ENCODE assay signal across 16 cellular contexts in genomic region chr19:49609499-49610092, GRCh38. TPM values are rescaled to one million over a fixed set of nuclear protein-coding genes. Genes with fewer than 3 reads are reported as not detected.
DNase-seq lines count a peak whose midpoint lies in the region; ATAC-seq, FAIRE-seq and TF ChIP-seq lines count a peak whose summit lies in the region.
"Had no signal": no experiment of that assay in that cellular context is flagged by ENCODE, and none has a peak within 500 bp of the region (broad histone marks: within the 10 kb centered on the region; RNA-seq: fewer than 3 reads in every experiment).

No MANE protein-coding gene starts in this region.

- FAIRE-seq in K562 (lab: Jason Lieb, UNC), result no peak
- FAIRE-seq: GM19239, H54 had no signal

- H3K23me2 ChIP-seq in H9 (ENCODE audit: insufficient read length, low read depth, low read length, poor library complexity, severe bottlenecking), result peaks cover 2% of the 10 kb centered on the region

- ATAC-seq in activated CD8-positive, alpha-beta T cell treated with anti-CD3 and anti-CD28 coated beads, Interleukin-2, amount 10 ng/mL, durations not matched to agents 7 days and 5 days, result no peak
- no peak for ATAC-seq in activated CD8-positive, alpha-beta T cell treated with anti-CD3 and anti-CD28 coated beads for 36 hours
- ATAC-seq in K562 (no peak), GM21515 (IDR thresholded peaks at IDR 0.05; ENCODE audit: unreplicated experiment) (no peak)

- no peak overlapping the region for H2BK15ac ChIP-seq in H9 (ENCODE audit: low read depth, low read length)

- intact Hi-C loops in activated CD8-positive, alpha-beta T cell treated with anti-CD3 and anti-CD28 coated beads for 36 hours (cut with micrococcal nuclease), result no loop called here
- intact Hi-C loops in K562 (cut with micrococcal nuclease), result no loop called here

- no peak overlapping the region for H2BK5ac ChIP-seq in H9 (ENCODE audit: insufficient read length, low read length)

- H3K4me1 Mint-ChIP-seq in activated CD8-positive, alpha-beta T cell treated with anti-CD3 and anti-CD28 coated beads, Interleukin-2, amount 10 ng/mL, durations not matched to agents 7 days and 5 days (ENCODE audit: low read depth), result peaks cover 15% of the 10 kb centered on the region
- peaks cover 19% of the 10 kb centered on the region for H3K4me1 Mint-ChIP-seq in activated CD8-positive, alpha-beta T cell treated with anti-CD3 and anti-CD28 coated beads for 36 hours (ENCODE audit: low read depth)
- peaks cover 0 to 2% of the 10 kb centered on the region in 2 experiments; a peak in 1 of 4 replicates for H3K4me1 Mint-ChIP-seq in H9
- H3K4me1 Mint-ChIP-seq in progenitor cell of endocrine pancreas (ENCODE audit: low read depth), result no peaks in the 10 kb centered on the region

- H3K9me3 Mint-ChIP-seq in activated CD8-positive, alpha-beta T cell treated with anti-CD3 and anti-CD28 coated beads, Interleukin-2, amount 10 ng/mL, durations not matched to agents 7 days and 5 days (ENCODE audit: insufficient read depth), result no peaks in the 10 kb centered on the region
- no peaks in the 10 kb centered on the region for H3K9me3 Mint-ChIP-seq in activated CD8-positive, alpha-beta T cell treated with anti-CD3 and anti-CD28 coated beads for 36 hours
- H3K9me3 Mint-ChIP-seq in H9 (no peaks in the 10 kb centered on the region), progenitor cell of endocrine pancreas (ENCODE audit: low read depth) (no peaks in the 10 kb centered on the region)
- H3K9me3 Mint-ChIP-seq: CD4-positive, CD25-positive, alpha-beta regulatory T cell had no signal

- POLR2A ChIA-PET in activated CD8-positive, alpha-beta T cell treated with anti-CD3 and anti-CD28 coated beads, Interleukin-2, amount 10 ng/mL, durations not matched to agents 7 days and 5 days (lab: Charles Lee), result no interaction called here
- POLR2A ChIA-PET in activated CD8-positive, alpha-beta T cell treated with anti-CD3 and anti-CD28 coated beads for 36 hours (lab: Charles Lee), result interaction anchor here (0.5 to 1.6 kb wide), 2 partner anchors 9 to 29 kb away, joined by 3 to 4 read pairs; partner anchors contain the start of gene NOSIP
- POLR2A ChIA-PET in K562 (lab: Yijun Ruan, JAX), result no interaction called here

- H3K56ac ChIP-seq in H9 (ENCODE audit: insufficient read length, low read depth, low read length), result no peak overlapping the region

- no peaks in the 10 kb centered on the region for H3K4me1 ChIP-seq in H9 (ENCODE audit: insufficient read depth, low read length)
- peaks cover 0 to 4% of the 10 kb centered on the region in 2 experiments; a peak in 2 of 5 replicates for H3K4me1 ChIP-seq in K562 (replicated peaks in 1 of 2; ENCODE audit: control insufficient read depth in 2 of 2, insufficient read depth in 2 of 2, low read length in 2 of 2)

- H4K8ac ChIP-seq in H9 (replicated peaks; ENCODE audit: insufficient read length, low read depth, low read length), result peak overlapping the region; percentile 88

- H3K4ac ChIP-seq in H9 (ENCODE audit: low read depth, low read length), result no peak overlapping the region

- H3K4me3 ChIP-seq in K562, result no peak overlapping the region
- H3K4me3 ChIP-seq: GM23248 had no signal

- no peak overlapping the region for H2AK5ac ChIP-seq in H9 (ENCODE audit: insufficient read length, low read length)

- no peak overlapping the region for H2BK120ac ChIP-seq in H9 (ENCODE audit: low read depth, low read length, poor library complexity, severe bottlenecking)

- H3K79me2 ChIP-seq in H9 (ENCODE audit: insufficient read depth, low read length), result peaks cover 13% of the 10 kb centered on the region; the same call in 1 of the 2 replicates
- peaks cover 3% of the 10 kb centered on the region; the same call in 2 of the 3 replicates for H3K79me2 ChIP-seq in K562 (ENCODE audit: control insufficient read depth, insufficient read depth, low read length)

- no peak overlapping the region for H3K9ac ChIP-seq in H9 (ENCODE audit: extremely low read depth, insufficient read length, low read length)
- H3K9ac ChIP-seq in K562 (ENCODE audit: insufficient read depth in 1 of 2, low read depth in 2 of 2, low read length in 2 of 2), result no peak overlapping the region; a peak in 1 of 4 replicates
- H3K9ac ChIP-seq: GM23248 had no signal

- no peak overlapping the region for H3K18ac ChIP-seq in H9 (ENCODE audit: insufficient read length, low read depth, low read length)

- H4K5ac ChIP-seq in H9 (ENCODE audit: insufficient read length, low read depth, low read length), result no peak overlapping the region

- no peak overlapping the region for H3T11ph ChIP-seq in H9 (ENCODE audit: low read length)

- H3K79me1 ChIP-seq in H9 (ENCODE audit: insufficient read depth, low read depth, low read length, poor library complexity, severe bottlenecking), result peaks cover 4% of the 10 kb centered on the region

- no peaks in the 10 kb centered on the region for H3K27me3 Mint-ChIP-seq in activated CD8-positive, alpha-beta T cell treated with anti-CD3 and anti-CD28 coated beads, Interleukin-2, amount 10 ng/mL, durations not matched to agents 7 days and 5 days (ENCODE audit: low read depth)
- H3K27me3 Mint-ChIP-seq in activated CD8-positive, alpha-beta T cell treated with anti-CD3 and anti-CD28 coated beads for 36 hours, result no peaks in the 10 kb centered on the region
- H3K27me3 Mint-ChIP-seq in H9 (ENCODE audit: low read depth) (no peaks in the 10 kb centered on the region; the same call in 1 of the 2 replicates), progenitor cell of endocrine pancreas (no peaks in the 10 kb centered on the region)

- CTCF ChIA-PET in activated CD8-positive, alpha-beta T cell treated with anti-CD3 and anti-CD28 coated beads, Interleukin-2, amount 10 ng/mL, durations not matched to agents 7 days and 5 days (lab: Charles Lee), result no interaction called here
- CTCF ChIA-PET in activated CD8-positive, alpha-beta T cell treated with anti-CD3 and anti-CD28 coated beads for 36 hours (lab: Charles Lee), result no interaction called here
- CTCF ChIA-PET in K562 (lab: Yijun Ruan, JAX; ENCODE audit: low intra/inter-chr PET ratio), result interaction anchor here (0.7 kb wide), 1 partner anchor 149 kb away, joined by 6 read pairs; no protein-coding TSS in a partner anchor

- in situ Hi-C loops in K562 (cut with MboI), result no loop called here

- H3K14ac ChIP-seq in H9 (ENCODE audit: insufficient read depth, low read length), result no peak overlapping the region

- H3K27ac Mint-ChIP-seq in activated CD8-positive, alpha-beta T cell treated with anti-CD3 and anti-CD28 coated beads, Interleukin-2, amount 10 ng/mL, durations not matched to agents 7 days and 5 days, result peak overlapping the region; percentile 25
- H3K27ac Mint-ChIP-seq in activated CD8-positive, alpha-beta T cell treated with anti-CD3 and anti-CD28 coated beads for 36 hours, result no peak overlapping the region
- peak overlapping the region in 1 of 3 experiments; percentile 40; a peak in 1 of 7 replicates for H3K27ac Mint-ChIP-seq in H9
- peak overlapping the region; percentile 56 for H3K27ac Mint-ChIP-seq in progenitor cell of endocrine pancreas
- H3K27ac Mint-ChIP-seq: CD4-positive, CD25-positive, alpha-beta regulatory T cell had no signal

- no peaks in the 10 kb centered on the region for H3K9me1 ChIP-seq in K562 (ENCODE audit: control insufficient read depth, insufficient read depth, low read length)

- H2BK20ac ChIP-seq in H9 (ENCODE audit: low read depth, low read length, poor library complexity, severe bottlenecking), result no peak overlapping the region

- H2BK12ac ChIP-seq in H9 (ENCODE audit: insufficient read length, low read depth, low read length), result no peak overlapping the region

- H4K91ac ChIP-seq in H9 (ENCODE audit: insufficient read length, low read depth, low read length), result no peak overlapping the region

- H3K36me3 ChIP-seq in K562 (ENCODE audit: control insufficient read depth, insufficient read depth, low read length), result peaks cover 63% of the 10 kb centered on the region; the same call in 2 of the 3 replicates

- no peak for DNase-seq in activated CD8-positive, alpha-beta T cell treated with anti-CD3 and anti-CD28 coated beads, Interleukin-2, amount 10 ng/mL, durations not matched to agents 7 days and 5 days
- DNase-seq in activated CD8-positive, alpha-beta T cell treated with anti-CD3 and anti-CD28 coated beads for 36 hours, result no peak
- no peak for DNase-seq in H9
- peak in 2 of 4 experiments; percentile 6 to 9 for DNase-seq in K562 (ENCODE audit: extremely low read depth in 1 of 4, low spot score in 3 of 4)
- DNase-seq in progenitor cell of endocrine pancreas (ENCODE audit: low spot score, unreplicated experiment), result no peak
- no peak for DNase-seq in NCI-H2227 treated with DMSO at 0.1 percent for 48 hours (lab: John Stamatoyannopoulos, UW)
- no peak for DNase-seq in stimulated activated CD4-positive, alpha-beta T cell treated with anti-CD3 and anti-CD28 coated beads, Interleukin-4, amount 100 ng/mL, for 4 hours
- DNase-seq: Calu3; CD4-positive, CD25-positive, alpha-beta regulatory T cell; DND-41; GDM1; GM23248 had no signal

- no peak overlapping the region for H2AFZ ChIP-seq in H9 (ENCODE audit: low read length)
- H2AFZ ChIP-seq in K562 (ENCODE audit: low read depth, low read length), result no peak overlapping the region
- H2AFZ ChIP-seq: GM23248 had no signal

- H3K36me3 Mint-ChIP-seq in activated CD8-positive, alpha-beta T cell treated with anti-CD3 and anti-CD28 coated beads, Interleukin-2, amount 10 ng/mL, durations not matched to agents 7 days and 5 days (ENCODE audit: low read depth), result peaks cover 30% of the 10 kb centered on the region
- H3K36me3 Mint-ChIP-seq in activated CD8-positive, alpha-beta T cell treated with anti-CD3 and anti-CD28 coated beads for 36 hours (ENCODE audit: low read depth), result peaks cover 10% of the 10 kb centered on the region
- H3K36me3 Mint-ChIP-seq in H9 (ENCODE audit: insufficient read depth in 1 of 3, low read depth in 3 of 3) (peaks cover 24 to 72% (median 66%) of the 10 kb centered on the region in 3 experiments; a peak in 6 of 7 replicates), progenitor cell of endocrine pancreas (ENCODE audit: insufficient read depth) (peaks cover 12% of the 10 kb centered on the region)

- no peak for TF ChIP-seq CTCF in activated CD8-positive, alpha-beta T cell treated with anti-CD3 and anti-CD28 coated beads for 36 hours (IDR thresholded peaks at IDR 0.05)
- TF ChIP-seq CTCF in H9 (conservative IDR thresholded peaks at IDR 0.05), result no peak
- no peak for TF ChIP-seq CTCF in K562 (IDR thresholded peaks at IDR 0.05 in 2 of 3, conservative IDR thresholded peaks at IDR 0.05 in 1 of 3; ENCODE audit: insufficient read depth in 2 of 3, low read depth in 1 of 3, low read length in 3 of 3)
- no peak for TF ChIP-seq CTCF in progenitor cell of endocrine pancreas (IDR thresholded peaks at IDR 0.05; ENCODE audit: unreplicated experiment)

- H3K4me2 ChIP-seq in H9 (ENCODE audit: insufficient read depth, insufficient read length, low read length) (no peak overlapping the region), K562 (ENCODE audit: insufficient read depth, low read length) (no peak overlapping the region)

- no peak for TF ChIP-seq RAD21 in K562 (CRISPR knock-in tag; conservative IDR thresholded peaks at IDR 0.05 in 1 of 2, IDR thresholded peaks at IDR 0.05 in 1 of 2)

- H3K27me3 ChIP-seq in H9 (ENCODE audit: insufficient read depth, low read length) (no peaks in the 10 kb centered on the region), K562 (ENCODE audit: control insufficient read depth in 2 of 2, insufficient read depth in 2 of 2, low read length in 2 of 2) (no peaks in the 10 kb centered on the region)

- no CpG with 5 or more reads among the region's 12 CpGs for WGBS in H9 (ENCODE audit: extremely low coverage, insufficient read length, low lambda C conversion rate)
- 86% methylated on average over 5 of the region's 12 CpGs for WGBS in K562 (ENCODE audit: insufficient coverage, low coverage, missing lambda C conversion rate)

- no peak overlapping the region for H3K4me3 Mint-ChIP-seq in activated CD8-positive, alpha-beta T cell treated with anti-CD3 and anti-CD28 coated beads, Interleukin-2, amount 10 ng/mL, durations not matched to agents 7 days and 5 days
- no peak overlapping the region for H3K4me3 Mint-ChIP-seq in activated CD8-positive, alpha-beta T cell treated with anti-CD3 and anti-CD28 coated beads for 36 hours
- H3K4me3 Mint-ChIP-seq in H9 (no peak overlapping the region), progenitor cell of endocrine pancreas (ENCODE audit: low read depth) (no peak overlapping the region)
- H3K4me3 Mint-ChIP-seq: CD4-positive, CD25-positive, alpha-beta regulatory T cell had no signal

- TSS peak; percentile 27 for BruUV-seq in K562 (replicated peaks; lab: Mats Ljungman, UMichigan)

- no peak overlapping the region for H3K23ac ChIP-seq in H9 (ENCODE audit: insufficient read length, low read depth, low read length)

- no peaks in the 10 kb centered on the region for H4K20me1 ChIP-seq in H9 (ENCODE audit: control insufficient read depth, insufficient read depth, insufficient read length)
- no peaks in the 10 kb centered on the region; the same call in 1 of the 2 replicates for H4K20me1 ChIP-seq in K562 (replicated peaks; ENCODE audit: control insufficient read depth, insufficient read depth, low read length)

- no peak overlapping the region for H3K27ac ChIP-seq in H9 (ENCODE audit: insufficient read length, low read depth, low read length)
- H3K27ac ChIP-seq in K562 (ENCODE audit: extremely low read depth, low read depth, low read length), result no peak overlapping the region
- H3K27ac ChIP-seq: 22Rv1, GM23248 had no signal

- H3K9me3 ChIP-seq in H9 (ENCODE audit: control insufficient read depth, low read depth, low read length), result no peaks in the 10 kb centered on the region
- H3K9me3 ChIP-seq in K562 (replicated peaks; ENCODE audit: control insufficient read depth, insufficient read depth, low read depth, low read length), result no peaks in the 10 kb centered on the region

- no peak for TF ChIP-seq EP300 in K562 (IDR thresholded peaks at IDR 0.05; ENCODE audit: low read length)

- no peak for TF ChIP-seq POLR2A in K562 (conservative IDR thresholded peaks at IDR 0.05)

RNA-seq across cellular contexts. Expression of gene PRR12, which starts 18.6 kb away (rescaled TPM):
- 10 to 100 TPM; 39.4 to 39.9 TPM for total RNA-seq in activated CD8-positive, alpha-beta T cell treated with anti-CD3 and anti-CD28 coated beads, Interleukin-2, amount 10 ng/mL, durations not matched to agents 7 days and 5 days
- 10 to 100 TPM; 16.0 to 17.8 TPM for total RNA-seq in activated CD8-positive, alpha-beta T cell treated with anti-CD3 and anti-CD28 coated beads for 36 hours
- 64.2 and 65.9 TPM in 2 replicates for total RNA-seq in H9 (2021)
- total RNA-seq in K562 (2011; cell fraction: chromatin; rRNA removed; ENCODE audit: low replicate concordance), result 7.0 and 14.7 TPM in 2 replicates
- total RNA-seq in K562 (2011; cell fraction: nucleolus; rRNA removed), result 4.5 and 4.9 TPM in 2 replicates
- total RNA-seq in K562 (2011; cell fraction: nucleoplasm; rRNA removed), result 5.6 and 6.6 TPM in 2 replicates
- total RNA-seq in K562 (2014; rRNA removed), result 1.5 and 2.8 TPM in 2 replicates
- 0.29 and 0.33 TPM in 2 replicates for total RNA-seq in K562 (2014; rRNA removed; fragmentation: Illumina TruSeq; extraction: Trizol)
- 0.98 and 1.7 TPM in 2 replicates for total RNA-seq in K562 (2015; rRNA removed; fragmentation: Illumina TruSeq; extraction: Trizol)
- 18.8 and 21.1 TPM in 2 replicates for total RNA-seq in K562 (2021)
- polyA plus RNA-seq in K562 (2011; rRNA removed), result 0.24 and 0.57 TPM in 2 replicates
- polyA plus RNA-seq in K562 (2011; cell fraction: cytosol; rRNA removed), result 0.13 and 0.40 TPM in 2 replicates
- polyA plus RNA-seq in K562 (2011; cell fraction: nucleus; rRNA removed), result 1.9 and 3.1 TPM in 2 replicates
- 8.8 and 10.2 TPM in 2 replicates for polyA plus RNA-seq in K562 (2012)
- polyA plus RNA-seq in K562 (2014; fragmentation: Illumina TruSeq; extraction: Trizol), result 3.0 and 6.1 TPM in 2 replicates
- under 1 TPM; 0.01 TPM for polyA plus RNA-seq in K562 (2014; fragmentation: Nextera tagmentation; extraction: Ambion mirVana)
- polyA plus RNA-seq in K562 (2014; rRNA removed), result 4.7 and 7.0 TPM in 2 replicates
- polyA minus RNA-seq in K562 (2011; rRNA and poly(A)+ RNA removed), result 0.21 and 0.25 TPM in 2 replicates
- polyA minus RNA-seq in K562 (2011; cell fraction: cytosol; rRNA and poly(A)+ RNA removed), result 3.7 and 5.3 TPM in 2 replicates
- 0.81 and 3.3 TPM in 2 replicates for polyA minus RNA-seq in K562 (2011; cell fraction: nucleus; rRNA and poly(A)+ RNA removed)
- 61.2 and 64.5 TPM in 2 replicates for total RNA-seq in progenitor cell of endocrine pancreas

RNA-seq across cellular contexts. Expression of gene PRRG2, which starts 28.5 kb away (rescaled TPM):
- total RNA-seq in activated CD8-positive, alpha-beta T cell treated with anti-CD3 and anti-CD28 coated beads, Interleukin-2, amount 10 ng/mL, durations not matched to agents 7 days and 5 days, result 1 to 10 TPM; 1.5 to 1.9 TPM
- 1 to 10 TPM; 1.5 TPM for total RNA-seq in activated CD8-positive, alpha-beta T cell treated with anti-CD3 and anti-CD28 coated beads for 36 hours
- total RNA-seq in H9 (2021), result 3.3 and 3.5 TPM in 2 replicates
- total RNA-seq in K562 (2011; cell fraction: chromatin; rRNA removed; ENCODE audit: low replicate concordance), result 2.2 TPM in 1 of 2 replicates, not detected in the other
- 3.0 and 4.7 TPM in 2 replicates for total RNA-seq in K562 (2011; cell fraction: nucleolus; rRNA removed)
- 2.6 and 2.9 TPM in 2 replicates for total RNA-seq in K562 (2011; cell fraction: nucleoplasm; rRNA removed)
- total RNA-seq in K562 (2014; rRNA removed), result 0.73 and 2.3 TPM in 2 replicates
- total RNA-seq in K562 (2014; rRNA removed; fragmentation: Illumina TruSeq; extraction: Trizol), result 0.33 TPM in 1 of 2 replicates, not detected in the other
- 0.65 and 0.94 TPM in 2 replicates for total RNA-seq in K562 (2015; rRNA removed; fragmentation: Illumina TruSeq; extraction: Trizol)
- total RNA-seq in K562 (2021), result 1.1 TPM in 2 replicates
- 0.13 and 0.20 TPM in 2 replicates for polyA plus RNA-seq in K562 (2011; rRNA removed)
- polyA plus RNA-seq in K562 (2011; cell fraction: cytosol; rRNA removed), result 0.29 and 1.2 TPM in 2 replicates
- polyA plus RNA-seq in K562 (2011; cell fraction: nucleus; rRNA removed), result 0.44 and 0.55 TPM in 2 replicates
- polyA plus RNA-seq in K562 (2012), result 0.35 and 0.48 TPM in 2 replicates
- 0.12 and 0.36 TPM in 2 replicates for polyA plus RNA-seq in K562 (2014; fragmentation: Illumina TruSeq; extraction: Trizol)
- polyA plus RNA-seq in K562 (2014; fragmentation: Nextera tagmentation; extraction: Ambion mirVana), result under 1 TPM; 0.06 to 0.11 TPM
- 1.1 and 1.4 TPM in 2 replicates for polyA plus RNA-seq in K562 (2014; rRNA removed)
- 0.33 and 0.46 TPM in 2 replicates for polyA minus RNA-seq in K562 (2011; rRNA and poly(A)+ RNA removed)
- polyA minus RNA-seq in K562 (2011; cell fraction: cytosol; rRNA and poly(A)+ RNA removed), result 1.4 and 1.5 TPM in 2 replicates
- 2.2 and 2.6 TPM in 2 replicates for polyA minus RNA-seq in K562 (2011; cell fraction: nucleus; rRNA and poly(A)+ RNA removed)
- total RNA-seq in progenitor cell of endocrine pancreas, result 6.8 and 8.3 TPM in 2 replicates
- total RNA-seq: GM23248 had no signal
- polyA plus RNA-seq: CD4-positive, CD25-positive, alpha-beta regulatory T cell had no signal

RNA-seq across cellular contexts. Expression of gene NOSIP, which starts 29.2 kb away (rescaled TPM):
- total RNA-seq in activated CD8-positive, alpha-beta T cell treated with anti-CD3 and anti-CD28 coated beads, Interleukin-2, amount 10 ng/mL, durations not matched to agents 7 days and 5 days, result 100 to 1,000 TPM; 147 to 159 TPM
- 10 to 100 TPM; 75.6 to 79.4 TPM for total RNA-seq in activated CD8-positive, alpha-beta T cell treated with anti-CD3 and anti-CD28 coated beads for 36 hours
- total RNA-seq in H9 (2021), result 75.1 and 78.4 TPM in 2 replicates
- total RNA-seq in K562 (2011; cell fraction: chromatin; rRNA removed; ENCODE audit: low replicate concordance), result 37.6 and 115 TPM in 2 replicates
- 84.5 and 91.1 TPM in 2 replicates for total RNA-seq in K562 (2011; cell fraction: nucleolus; rRNA removed)
- total RNA-seq in K562 (2011; cell fraction: nucleoplasm; rRNA removed), result 70.0 and 84.8 TPM in 2 replicates
- total RNA-seq in K562 (2014; rRNA removed), result 153 and 184 TPM in 2 replicates
- total RNA-seq in K562 (2014; rRNA removed; fragmentation: Illumina TruSeq; extraction: Trizol), result 29.5 and 44.9 TPM in 2 replicates
- 109 and 112 TPM in 2 replicates for total RNA-seq in K562 (2015; rRNA removed; fragmentation: Illumina TruSeq; extraction: Trizol)
- 118 and 130 TPM in 2 replicates for total RNA-seq in K562 (2021)
- polyA plus RNA-seq in K562 (2011; rRNA removed), result 79.9 and 94.3 TPM in 2 replicates
- polyA plus RNA-seq in K562 (2011; cell fraction: cytosol; rRNA removed), result 138 and 295 TPM in 2 replicates
- 106 and 158 TPM in 2 replicates for polyA plus RNA-seq in K562 (2011; cell fraction: nucleus; rRNA removed)
- 116 and 136 TPM in 2 replicates for polyA plus RNA-seq in K562 (2012)
- polyA plus RNA-seq in K562 (2014; fragmentation: Illumina TruSeq; extraction: Trizol), result 56.7 and 111 TPM in 2 replicates
- polyA plus RNA-seq in K562 (2014; fragmentation: Nextera tagmentation; extraction: Ambion mirVana), result 10 to 100 TPM; 14.4 to 42.1 TPM
- 147 and 151 TPM in 2 replicates for polyA plus RNA-seq in K562 (2014; rRNA removed)
- polyA minus RNA-seq in K562 (2011; rRNA and poly(A)+ RNA removed), result 47.8 and 60.4 TPM in 2 replicates
- 60.8 and 65.8 TPM in 2 replicates for polyA minus RNA-seq in K562 (2011; cell fraction: cytosol; rRNA and poly(A)+ RNA removed)
- polyA minus RNA-seq in K562 (2011; cell fraction: nucleus; rRNA and poly(A)+ RNA removed), result 29.6 and 41.9 TPM in 2 replicates
- 75.0 and 82.1 TPM in 2 replicates for total RNA-seq in progenitor cell of endocrine pancreas

RNA-seq across cellular contexts. Expression of gene RRAS, which starts 30.3 kb away (rescaled TPM):
- 1 to 10 TPM; 8.1 to 8.4 TPM for total RNA-seq in activated CD8-positive, alpha-beta T cell treated with anti-CD3 and anti-CD28 coated beads, Interleukin-2, amount 10 ng/mL, durations not matched to agents 7 days and 5 days
- total RNA-seq in activated CD8-positive, alpha-beta T cell treated with anti-CD3 and anti-CD28 coated beads for 36 hours, result 1 to 10 TPM; 6.3 to 7.1 TPM
- total RNA-seq in H9 (2021), result 8.3 and 9.9 TPM in 2 replicates
- total RNA-seq in K562 (2011; cell fraction: chromatin; rRNA removed; ENCODE audit: low replicate concordance), result 2.5 and 10.0 TPM in 2 replicates
- total RNA-seq in K562 (2011; cell fraction: nucleolus; rRNA removed), result 9.5 and 11.2 TPM in 2 replicates
- 8.0 and 8.3 TPM in 2 replicates for total RNA-seq in K562 (2011; cell fraction: nucleoplasm; rRNA removed)
- total RNA-seq in K562 (2014; rRNA removed), result 8.2 and 10.4 TPM in 2 replicates
- 1.5 and 1.7 TPM in 2 replicates for total RNA-seq in K562 (2014; rRNA removed; fragmentation: Illumina TruSeq; extraction: Trizol)
- total RNA-seq in K562 (2015; rRNA removed; fragmentation: Illumina TruSeq; extraction: Trizol), result 3.1 and 3.7 TPM in 2 replicates
- total RNA-seq in K562 (2021), result 8.3 and 9.3 TPM in 2 replicates
- polyA plus RNA-seq in K562 (2011; rRNA removed), result 15.4 and 16.4 TPM in 2 replicates
- 26.0 and 54.3 TPM in 2 replicates for polyA plus RNA-seq in K562 (2011; cell fraction: cytosol; rRNA removed)
- 19.7 and 39.0 TPM in 2 replicates for polyA plus RNA-seq in K562 (2011; cell fraction: nucleus; rRNA removed)
- polyA plus RNA-seq in K562 (2012), result 14.8 and 16.2 TPM in 2 replicates
- 8.5 and 13.9 TPM in 2 replicates for polyA plus RNA-seq in K562 (2014; fragmentation: Illumina TruSeq; extraction: Trizol)
- polyA plus RNA-seq in K562 (2014; fragmentation: Nextera tagmentation; extraction: Ambion mirVana), result 1 to 10 TPM in 1 of 2 experiments, under 1 TPM in 1; 0.70 to 1.3 TPM
- 17.3 and 18.3 TPM in 2 replicates for polyA plus RNA-seq in K562 (2014; rRNA removed)
- polyA minus RNA-seq in K562 (2011; rRNA and poly(A)+ RNA removed), result 1.2 and 2.7 TPM in 2 replicates
- polyA minus RNA-seq in K562 (2011; cell fraction: cytosol; rRNA and poly(A)+ RNA removed), result 5.5 and 8.4 TPM in 2 replicates
- 2.0 TPM in 2 replicates for polyA minus RNA-seq in K562 (2011; cell fraction: nucleus; rRNA and poly(A)+ RNA removed)
- 2.6 and 3.9 TPM in 2 replicates for total RNA-seq in progenitor cell of endocrine pancreas

RNA-seq across cellular contexts. Expression of gene SCAF1, which starts 32.4 kb away (rescaled TPM):
- total RNA-seq in activated CD8-positive, alpha-beta T cell treated with anti-CD3 and anti-CD28 coated beads, Interleukin-2, amount 10 ng/mL, durations not matched to agents 7 days and 5 days, result 10 to 100 TPM; 61.0 to 64.1 TPM
- total RNA-seq in activated CD8-positive, alpha-beta T cell treated with anti-CD3 and anti-CD28 coated beads for 36 hours, result 10 to 100 TPM; 54.5 to 57.2 TPM
- total RNA-seq in H9 (2021) (85.3 and 86.4 TPM in 2 replicates), K562 (2014; rRNA removed) (12.9 and 18.0 TPM in 2 replicates), K562 (2014; rRNA removed; fragmentation: Illumina TruSeq; extraction: Trizol) (2.5 and 2.8 TPM in 2 replicates), K562 (2015; rRNA removed; fragmentation: Illumina TruSeq; extraction: Trizol) (4.9 and 6.0 TPM in 2 replicates), K562 (2021) (75.5 and 79.0 TPM in 2 replicates), progenitor cell of endocrine pancreas (83.2 and 90.7 TPM in 2 replicates)
- 11.3 and 31.0 TPM in 2 replicates for total RNA-seq in K562 (2011; cell fraction: chromatin; rRNA removed; ENCODE audit: low replicate concordance)
- total RNA-seq in K562 (2011; cell fraction: nucleolus; rRNA removed), result 16.8 and 21.8 TPM in 2 replicates
- total RNA-seq in K562 (2011; cell fraction: nucleoplasm; rRNA removed), result 10.6 and 16.9 TPM in 2 replicates
- polyA plus RNA-seq in K562 (2011; rRNA removed) (3.7 and 4.3 TPM in 2 replicates), K562 (2014; fragmentation: Illumina TruSeq; extraction: Trizol) (9.7 and 22.5 TPM in 2 replicates), K562 (2014; fragmentation: Nextera tagmentation; extraction: Ambion mirVana) (under 1 TPM; 0.20 to 0.25 TPM), K562 (2014; rRNA removed) (11.4 and 14.6 TPM in 2 replicates)
- 5.1 and 6.3 TPM in 2 replicates for polyA plus RNA-seq in K562 (2011; cell fraction: cytosol; rRNA removed)
- polyA plus RNA-seq in K562 (2011; cell fraction: nucleus; rRNA removed), result 21.1 and 37.2 TPM in 2 replicates
- polyA plus RNA-seq in K562 (2012), result 36.5 and 39.5 TPM in 2 replicates
- 1.1 and 1.9 TPM in 2 replicates for polyA minus RNA-seq in K562 (2011; rRNA and poly(A)+ RNA removed)
- 7.8 and 12.0 TPM in 2 replicates for polyA minus RNA-seq in K562 (2011; cell fraction: cytosol; rRNA and poly(A)+ RNA removed)
- 4.8 and 5.6 TPM in 2 replicates for polyA minus RNA-seq in K562 (2011; cell fraction: nucleus; rRNA and poly(A)+ RNA removed)
